2 cellular contexts compared by ENCODE assay signal in genomic region chr20:58306421-58307261, GRCh38.
TF ChIP-seq lines count a peak whose summit lies in the region.

No MANE protein-coding gene starts in this region.

TF ChIP-seq in HEK293, 187 proteins besides CTCF, POLR2A, EP300 and RAD21 (continued from another document and continues in another):
- peak; percentile 63 for TF ChIP-seq PRDM10 (tag by site-specific recombination; IDR thresholded peaks at IDR 0.05)
- no peak for TF ChIP-seq ZNF140 (tag by site-specific recombination; IDR thresholded peaks at IDR 0.05)
- no peak for TF ChIP-seq ZNF473 (tag by site-specific recombination; IDR thresholded peaks at IDR 0.05)
- TF ChIP-seq ZNF174 (tag by site-specific recombination; IDR thresholded peaks at IDR 0.05), result no peak
- TF ChIP-seq ZNF549 (tag by site-specific recombination; IDR thresholded peaks at IDR 0.05), result no peak
- TF ChIP-seq PRDM1 (tag by site-specific recombination; IDR thresholded peaks at IDR 0.05), result no peak
- no peak for TF ChIP-seq ZNF112 (tag by site-specific recombination; IDR thresholded peaks at IDR 0.05)
- TF ChIP-seq ZFP41 (tag by site-specific recombination; IDR thresholded peaks at IDR 0.05; ENCODE audit: borderline replicate concordance), result no peak
- TF ChIP-seq ZNF488 (tag by site-specific recombination; IDR thresholded peaks at IDR 0.05), result no peak
- TF ChIP-seq GFI1B (tag by site-specific recombination; IDR thresholded peaks at IDR 0.05), result peak; percentile 44; the same call in 1 of the 2 replicates
- TF ChIP-seq ZNF426 (tag by site-specific recombination; IDR thresholded peaks at IDR 0.05), result no peak
- no peak for TF ChIP-seq ZNF76 (tag by site-specific recombination; IDR thresholded peaks at IDR 0.05; ENCODE audit: borderline replicate concordance, low read depth)
- TF ChIP-seq ZBTB26 (tag by site-specific recombination; optimal IDR thresholded peaks at IDR 0.05), result no peak
- no peak for TF ChIP-seq ZNF132 (tag by site-specific recombination; IDR thresholded peaks at IDR 0.05; ENCODE audit: borderline replicate concordance)
- TF ChIP-seq ZNF623 (tag by site-specific recombination; IDR thresholded peaks at IDR 0.05), result peak; percentile 60; the same call in 1 of the 2 replicates
- no peak for TF ChIP-seq AEBP2 (tag by site-specific recombination; IDR thresholded peaks at IDR 0.05; ENCODE audit: borderline replicate concordance)
- TF ChIP-seq ZFHX2 (tag by site-specific recombination; conservative IDR thresholded peaks at IDR 0.05), result 0 out of 2 replicates have a peak, but pooled peaks have one; percentile 27
- TF ChIP-seq ZBTB1 (tag by site-specific recombination; IDR thresholded peaks at IDR 0.05), result no peak
- TF ChIP-seq MEIS1 (CRISPR knock-in tag; IDR thresholded peaks at IDR 0.05; ENCODE audit: borderline replicate concordance), result no peak
- no peak for TF ChIP-seq ZNF26 (tag by site-specific recombination; IDR thresholded peaks at IDR 0.05)
- TF ChIP-seq ZSCAN23 (tag by site-specific recombination; IDR thresholded peaks at IDR 0.05), result no peak
- no peak for TF ChIP-seq SETDB1 (IDR thresholded peaks at IDR 0.05; ENCODE audit: insufficient read length, low read length)
- TF ChIP-seq ZNF548 (tag by site-specific recombination; IDR thresholded peaks at IDR 0.05), result no peak
- no peak for TF ChIP-seq ZFP3 (tag by site-specific recombination; IDR thresholded peaks at IDR 0.05; ENCODE audit: low read depth)
- TF ChIP-seq ZNF423 (tag by site-specific recombination; IDR thresholded peaks at IDR 0.05), result no peak

TF ChIP-seq in HepG2, 621 proteins besides CTCF, POLR2A, EP300 and RAD21 (continued from another document):
- TF ChIP-seq ZEB1 (IDR thresholded peaks at IDR 0.05; ENCODE audit: insufficient replicate concordance, low read depth) (no peak), FOXC1 (CRISPR knock-in tag; IDR thresholded peaks at IDR 0.05; ENCODE audit: borderline replicate concordance) (no peak)
